In the genomic region with DNA sequence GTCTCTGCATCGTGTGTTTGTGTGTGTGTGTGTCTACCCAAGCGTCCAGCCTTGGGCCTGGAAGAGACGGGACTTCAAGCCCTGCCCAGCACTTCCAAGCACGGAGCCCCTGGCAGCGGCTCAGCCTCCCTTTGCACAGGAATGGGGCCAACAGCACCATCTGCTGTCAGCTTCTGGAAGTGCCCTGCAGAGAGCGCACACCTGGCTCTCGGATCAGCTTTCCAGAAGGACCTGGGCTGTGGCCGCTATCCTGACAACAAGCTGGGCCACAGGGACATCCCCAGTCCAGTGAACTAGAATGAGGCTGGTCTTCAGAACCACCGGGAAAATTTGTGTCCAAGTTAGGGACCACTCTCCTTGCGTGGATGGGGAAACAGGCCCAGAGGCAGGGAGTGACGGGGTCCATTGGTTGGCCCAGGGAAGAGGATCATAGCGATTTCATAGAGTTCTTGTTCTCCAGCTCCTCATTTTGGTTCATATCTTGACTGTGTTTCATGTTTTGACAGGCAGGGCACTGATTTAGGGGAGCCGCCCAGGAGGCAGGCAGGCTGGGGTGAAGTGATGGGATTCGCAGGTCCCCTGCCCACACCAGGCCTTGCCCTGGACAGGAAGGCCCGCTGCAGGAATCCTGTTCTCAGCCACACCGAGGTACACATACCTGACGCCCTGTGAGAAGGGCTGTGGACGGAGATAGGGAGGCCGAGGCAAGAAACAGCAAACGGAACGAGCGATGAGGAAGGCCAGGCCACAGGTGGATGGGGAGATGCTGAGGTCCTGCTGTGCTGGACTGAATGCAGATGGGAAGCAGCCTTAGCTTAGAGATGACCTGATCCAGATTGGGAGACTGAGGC, we compare ENCODE assay signal across 8 cellular contexts. TPM values are rescaled to one million over a fixed set of nuclear protein-coding genes. Genes with fewer than 3 reads are reported as not detected.
DNase-seq lines count a peak whose midpoint lies in the region; ATAC-seq and TF ChIP-seq lines count a peak whose summit lies in the region.

No MANE protein-coding gene starts in this region.

- TF ChIP-seq CTCF in Calu3 (IDR thresholded peaks at IDR 0.05; ENCODE audit: unreplicated experiment) = peak; percentile 66
- no peak for TF ChIP-seq CTCF in omental fat pad (IDR thresholded peaks at IDR 0.05)
- TF ChIP-seq CTCF in thyroid gland (IDR thresholded peaks at IDR 0.05) = peak; percentile 64 to 96 (median 92)

- no peaks in the 10 kb centered on the region for H3K4me1 Mint-ChIP-seq in Calu3 (ENCODE audit: low read depth, unreplicated experiment)

- no peak overlapping the region for H3K4me3 ChIP-seq in thyroid gland (replicated peaks in 1 of 3)

- no peak for TF ChIP-seq EP300 in Ishikawa (IDR thresholded peaks at IDR 0.05; ENCODE audit: borderline replicate concordance)

- peaks cover 3% of the 10 kb centered on the region for H3K9me3 Mint-ChIP-seq in Calu3 (ENCODE audit: low read depth, unreplicated experiment)

- intact Hi-C loops in Calu3 (cut with micrococcal nuclease; ENCODE audit: unreplicated experiment) (loop anchor here (1.0 kb wide), 1 partner anchor 224 kb away; no protein-coding TSS in a partner anchor), thyroid gland (cut with DNase I) (loop anchor here (2.0 kb wide), 1 partner anchor 224 kb away; no protein-coding TSS in a partner anchor)

- no peaks in the 10 kb centered on the region for H3K4me1 ChIP-seq in thyroid gland

- H3K9me3 ChIP-seq in thyroid gland = no peaks in the 10 kb centered on the region

- no peaks in the 10 kb centered on the region for H3K27me3 ChIP-seq in thyroid gland

- H3K27ac ChIP-seq in thyroid gland = no peak overlapping the region

- DNase-seq in Calu3 (peak; percentile 79), RPMI7951 (ENCODE audit: low read depth) (peak; percentile 47), foreskin melanocyte (peak; percentile 20), omental fat pad (ENCODE audit: low spot score) (peak; percentile 59), thyroid gland (peak; percentile 91 to 93)
- peak; percentile 16 for DNase-seq in activated T-helper 9 cell treated with anti-CD3 and anti-CD28 coated beads, Interleukin-2, amount 50 U/mL, for 16 hours (ENCODE audit: low read depth)

- CTCF ChIA-PET in Calu3 (lab: Charles Lee) = interaction anchor here (1.0 to 1.9 kb wide), 1 partner anchor 224 kb away, joined by 6 to 9 read pairs; no protein-coding TSS in a partner anchor

- no peaks in the 10 kb centered on the region for H3K36me3 ChIP-seq in thyroid gland

- no peak overlapping the region for H3K4me3 Mint-ChIP-seq in Calu3 (ENCODE audit: low read depth, unreplicated experiment)

- no peaks in the 10 kb centered on the region for H3K36me3 Mint-ChIP-seq in Calu3 (ENCODE audit: insufficient read depth, unreplicated experiment)

- TF ChIP-seq POLR2A in thyroid gland (IDR thresholded peaks at IDR 0.05) = no peak

- no peak overlapping the region for H3K27ac Mint-ChIP-seq in Calu3 (ENCODE audit: unreplicated experiment)

- peak; percentile 63 for ATAC-seq in omental fat pad (ENCODE audit: low FRiP score)
- no peak for ATAC-seq in HG02571 (IDR thresholded peaks at IDR 0.05; ENCODE audit: unreplicated experiment)

- BruUV-seq in Calu3 (replicated peaks; lab: Mats Ljungman, UMichigan) = no TSS peak

- TF ChIP-seq RAD21 in Ishikawa (IDR thresholded peaks at IDR 0.05; ENCODE audit: low read depth) = peak; percentile 89

- WGBS in thyroid gland, 2 donors = 55 to 70% methylated on average over 16 to 20 of the region's 22 CpGs

- H3K27me3 Mint-ChIP-seq in Calu3 (ENCODE audit: unreplicated experiment) = peaks cover 88% of the 10 kb centered on the region

TF ChIP-seq in Ishikawa, 13 proteins besides CTCF, POLR2A, EP300 and RAD21:
- TF ChIP-seq, protein P1, sequence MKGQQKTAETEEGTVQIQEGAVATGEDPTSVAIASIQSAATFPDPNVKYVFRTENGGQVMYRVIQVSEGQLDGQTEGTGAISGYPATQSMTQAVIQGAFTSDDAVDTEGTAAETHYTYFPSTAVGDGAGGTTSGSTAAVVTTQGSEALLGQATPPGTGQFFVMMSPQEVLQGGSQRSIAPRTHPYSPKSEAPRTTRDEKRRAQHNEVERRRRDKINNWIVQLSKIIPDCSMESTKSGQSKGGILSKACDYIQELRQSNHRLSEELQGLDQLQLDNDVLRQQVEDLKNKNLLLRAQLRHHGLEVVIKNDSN (IDR thresholded peaks at IDR 0.05) = no peak
- TF ChIP-seq CEBPB (IDR thresholded peaks at IDR 0.05) (no peak), CREB1 (IDR thresholded peaks at IDR 0.05; ENCODE audit: low read depth) (no peak), TAF1 (IDR thresholded peaks at IDR 0.05; ENCODE audit: low read depth) (no peak)

RNA-seq across cellular contexts. Expression of a gene that starts 38.4 kb away (rescaled TPM):
- total RNA-seq in Calu3 (2022) (not detected in 2 replicates), omental fat pad (not detected), thyroid gland (not detected)
- total RNA-seq in RPMI7951 (2014; rRNA removed; shearing (Covaris generic)) = not detected in 2 replicates

Comparison
In these comparisons a context has a peak if more than half of its experiments do, and no peak if none do; other contexts are left out.
1. DNase-seq: peak in every context shown above with its lines; median percentile 92 in thyroid gland; 79 in Calu3; 59 in omental fat pad; 47 in RPMI7951; 20 in foreskin melanocyte; 16 in activated T-helper 9 cell treated with anti-CD3 and anti-CD28 coated beads, Interleukin-2, amount 50 U/mL, for 16 hours.
2. CTCF ChIP-seq: peak in Calu3 (single experiment) and thyroid gland (6 of 6); none in omental fat pad (0 of 3).